27 cellular contexts compared by ENCODE assay signal in genomic region chr16:88403794-88404581, GRCh38. TPM values are rescaled to one million over a fixed set of nuclear protein-coding genes. Genes with fewer than 3 reads are reported as not detected.
A peak's percentile ranks its signal among the peaks of the same experiment; 100 is the strongest.
DNase-seq lines count a peak whose midpoint lies in the region; ATAC-seq, FAIRE-seq and TF ChIP-seq lines count a peak whose summit lies in the region.
"Had no signal": no experiment of that assay in that cellular context is flagged by ENCODE, and none has a peak within 500 bp of the region (broad histone marks: within the 10 kb centered on the region; RNA-seq: fewer than 3 reads in every experiment).

No MANE protein-coding gene starts in this region.

- no peak overlapping the region for H2BK15ac ChIP-seq in H9 (ENCODE audit: low read depth, low read length)

- no peaks in the 10 kb centered on the region; a peak in 2 of 5 replicates for H3K9me3 Mint-ChIP-seq in H9
- H3K9me3 Mint-ChIP-seq in stimulated activated effector memory CD8-positive, alpha-beta T cell treated with anti-CD3 and anti-CD28 coated beads, Interleukin-12 subunit alpha, Interleukin-12 subunit beta, amount 100 ng/mL, for 72 hours, result no peaks in the 10 kb centered on the region
- H3K9me3 Mint-ChIP-seq: endodermal cell had no signal

- peak overlapping the region in 2 of 3 experiments; percentile 2 to 22; a peak in 2 of 7 replicates for H3K27ac Mint-ChIP-seq in H9
- H3K27ac Mint-ChIP-seq in stimulated activated effector memory CD8-positive, alpha-beta T cell treated with anti-CD3 and anti-CD28 coated beads, Interleukin-12 subunit alpha, Interleukin-12 subunit beta, amount 100 ng/mL, for 72 hours, result no peak overlapping the region
- H3K27ac Mint-ChIP-seq: activated naive CD4-positive, alpha-beta T cell treated with anti-CD3 and anti-CD28 coated beads, Interleukin-2, amount 10 ng/mL, durations not matched to agents 7 days and 5 days; endodermal cell had no signal

- no peaks in the 10 kb centered on the region for H4K20me1 ChIP-seq in BLaER1
- no peaks in the 10 kb centered on the region for H4K20me1 ChIP-seq in H9 (ENCODE audit: control insufficient read depth, insufficient read depth, insufficient read length)

- H3K36me3 ChIP-seq in BLaER1 (no peaks in the 10 kb centered on the region), tibial artery (no peaks in the 10 kb centered on the region)
- H3K36me3 ChIP-seq: upper lobe of left lung had no signal

- TF ChIP-seq CTCF in H9 (conservative IDR thresholded peaks at IDR 0.05) (peak; percentile 22; the same call in 1 of the 3 replicates), tibial artery (IDR thresholded peaks at IDR 0.05) (no peak)

- ATAC-seq in stimulated activated effector memory CD8-positive, alpha-beta T cell treated with anti-CD3 and anti-CD28 coated beads, Interleukin-12 subunit alpha, Interleukin-12 subunit beta, amount 100 ng/mL, for 72 hours, result no peak

- no CpG with 5 or more reads among the region's 22 CpGs for WGBS in H9 (ENCODE audit: extremely low coverage, insufficient read length, low lambda C conversion rate)

- no peak overlapping the region for H2BK120ac ChIP-seq in H9 (ENCODE audit: low read depth, low read length, poor library complexity, severe bottlenecking)

- H3K23me2 ChIP-seq in H9 (ENCODE audit: insufficient read length, low read depth, low read length, poor library complexity, severe bottlenecking), result no peaks in the 10 kb centered on the region

- no peaks in the 10 kb centered on the region for H3K9me3 ChIP-seq in BLaER1
- no peaks in the 10 kb centered on the region for H3K9me3 ChIP-seq in H9 (ENCODE audit: control insufficient read depth, low read depth, low read length)
- H3K9me3 ChIP-seq in tibial artery, result no peaks in the 10 kb centered on the region
- H3K9me3 ChIP-seq: Caco-2, SK-N-SH, upper lobe of left lung had no signal

- H2AFZ ChIP-seq in H9 (ENCODE audit: low read length), result no peak overlapping the region

- H3K4me1 Mint-ChIP-seq in H9, result peaks cover 0 to 4% of the 10 kb centered on the region in 2 experiments; a peak in 2 of 4 replicates
- H3K4me1 Mint-ChIP-seq in stimulated activated effector memory CD8-positive, alpha-beta T cell treated with anti-CD3 and anti-CD28 coated beads, Interleukin-12 subunit alpha, Interleukin-12 subunit beta, amount 100 ng/mL, for 72 hours, result peaks cover 16% of the 10 kb centered on the region
- H3K4me1 Mint-ChIP-seq: endodermal cell had no signal

- H3K4me3 Mint-ChIP-seq in H9, result no peak overlapping the region
- H3K4me3 Mint-ChIP-seq in stimulated activated effector memory CD8-positive, alpha-beta T cell treated with anti-CD3 and anti-CD28 coated beads, Interleukin-12 subunit alpha, Interleukin-12 subunit beta, amount 100 ng/mL, for 72 hours, result no peak overlapping the region
- H3K4me3 Mint-ChIP-seq: activated naive CD4-positive, alpha-beta T cell treated with anti-CD3 and anti-CD28 coated beads, Interleukin-2, amount 10 ng/mL, durations not matched to agents 7 days and 5 days; endodermal cell had no signal

- DNase-seq in H9 (no peak), amniotic epithelial cell (ENCODE audit: low read depth) (peak; percentile 23), kidney tubule cell (ENCODE audit: low spot score) (peak; percentile 73), GM12891 (ENCODE audit: insufficient read length, low spot score) (no peak), tibial artery (no peak), CD1c-positive myeloid dendritic cell (ENCODE audit: extremely low spot score) (no peak)
- DNase-seq in stimulated activated effector memory CD8-positive, alpha-beta T cell treated with anti-CD3 and anti-CD28 coated beads, Interleukin-12 subunit alpha, Interleukin-12 subunit beta, amount 100 ng/mL, for 72 hours (ENCODE audit: low spot score in 2 of 2), result no peak
- DNase-seq: activated CD4-positive, alpha-beta T cell treated with anti-CD3 and anti-CD28 coated beads for 48 hours; activated naive CD4-positive, alpha-beta T cell treated with anti-CD3 and anti-CD28 coated beads, Interleukin-2, amount 10 ng/mL, durations not matched to agents 7 days and 5 days; activated T-cell treated with anti-CD3 and anti-CD28 coated beads, Interleukin-2, amount 50 U/mL, for 48 hours; amygdala; Caco-2; caudate nucleus; endodermal cell; kidney; NCI-H146; NCI-H524; nucleus accumbens; RPMI8226; SK-N-SH; stimulated activated CD4-positive, alpha-beta T cell treated with anti-CD3 and anti-CD28 coated beads, Interleukin-1b, Interleukin-23, amount 100 ng/mL, for 48 hours; T-helper 2 cell had no signal

- H3K36me3 Mint-ChIP-seq in H9 (ENCODE audit: insufficient read depth in 1 of 3, low read depth in 3 of 3), result no peaks in the 10 kb centered on the region; a peak in 1 of 7 replicates
- no peaks in the 10 kb centered on the region for H3K36me3 Mint-ChIP-seq in stimulated activated effector memory CD8-positive, alpha-beta T cell treated with anti-CD3 and anti-CD28 coated beads, Interleukin-12 subunit alpha, Interleukin-12 subunit beta, amount 100 ng/mL, for 72 hours
- H3K36me3 Mint-ChIP-seq: activated naive CD4-positive, alpha-beta T cell treated with anti-CD3 and anti-CD28 coated beads, Interleukin-2, amount 10 ng/mL, durations not matched to agents 7 days and 5 days had no signal

- no peak overlapping the region for H3K18ac ChIP-seq in H9 (ENCODE audit: insufficient read length, low read depth, low read length)

- H3K4me1 ChIP-seq in BLaER1 (peaks cover 70% of the 10 kb centered on the region), H9 (ENCODE audit: insufficient read depth, low read length) (no peaks in the 10 kb centered on the region), tibial artery (peaks cover 0 to 17% (median 13%) of the 10 kb centered on the region in 4 donors)
- H3K4me1 ChIP-seq: Caco-2 had no signal

- H3K14ac ChIP-seq in H9 (ENCODE audit: insufficient read depth, low read length), result no peak overlapping the region; the same call in 1 of the 2 replicates

- H3K27ac ChIP-seq in BLaER1 (no peak overlapping the region), H9 (ENCODE audit: insufficient read length, low read depth, low read length) (no peak overlapping the region), tibial artery (no peak overlapping the region)
- H3K27ac ChIP-seq: skin epidermis, upper lobe of left lung had no signal

- no peak overlapping the region for H2BK20ac ChIP-seq in H9 (ENCODE audit: low read depth, low read length, poor library complexity, severe bottlenecking)

- no peak overlapping the region for H2AK5ac ChIP-seq in H9 (ENCODE audit: insufficient read length, low read length)

- intact Hi-C loops in tibial artery (cut with DNase I; ENCODE audit: low total_unique reads), result no loop called here

- H4K91ac ChIP-seq in H9 (ENCODE audit: insufficient read length, low read depth, low read length), result no peak overlapping the region

- FAIRE-seq in GM12891 (lab: Jason Lieb, UNC), result no peak
- FAIRE-seq: GM19239, kidney had no signal

- H3K23ac ChIP-seq in H9 (ENCODE audit: insufficient read length, low read depth, low read length), result no peak overlapping the region

- TF ChIP-seq POLR2A in GM12891 (IDR thresholded peaks at IDR 0.05; ENCODE audit: low read depth, low read length), result no peak

- H3K4me2 ChIP-seq in BLaER1, result peak overlapping the region; percentile 77
- H3K4me2 ChIP-seq in H9 (ENCODE audit: insufficient read depth, insufficient read length, low read length), result no peak overlapping the region
- H3K4me2 ChIP-seq: SK-N-SH had no signal

- no peak overlapping the region for H2BK5ac ChIP-seq in H9 (ENCODE audit: insufficient read length, low read length)

- H3K9ac ChIP-seq in BLaER1, result no peak overlapping the region
- no peak overlapping the region for H3K9ac ChIP-seq in H9 (ENCODE audit: extremely low read depth, insufficient read length, low read length)
- H3K9ac ChIP-seq: SK-N-SH had no signal

- H4K8ac ChIP-seq in H9 (replicated peaks; ENCODE audit: insufficient read length, low read depth, low read length), result no peak overlapping the region

- no peak overlapping the region for H2BK12ac ChIP-seq in H9 (ENCODE audit: insufficient read length, low read depth, low read length)

- H3K79me2 ChIP-seq in H9 (ENCODE audit: insufficient read depth, low read length), result no peaks in the 10 kb centered on the region

- no peak overlapping the region for H3K4ac ChIP-seq in H9 (ENCODE audit: low read depth, low read length)

- no peaks in the 10 kb centered on the region for H3K79me1 ChIP-seq in H9 (ENCODE audit: insufficient read depth, low read depth, low read length, poor library complexity, severe bottlenecking)

- no peak overlapping the region for H4K5ac ChIP-seq in H9 (ENCODE audit: insufficient read length, low read depth, low read length)

- H3K27me3 ChIP-seq in BLaER1, result no peaks in the 10 kb centered on the region
- no peaks in the 10 kb centered on the region for H3K27me3 ChIP-seq in H9 (ENCODE audit: insufficient read depth, low read length)
- no peaks in the 10 kb centered on the region for H3K27me3 ChIP-seq in tibial artery
- H3K27me3 ChIP-seq: upper lobe of left lung had no signal

- no peaks in the 10 kb centered on the region; the same call in 1 of the 2 replicates for H3K27me3 Mint-ChIP-seq in H9 (ENCODE audit: low read depth)
- H3K27me3 Mint-ChIP-seq: activated naive CD4-positive, alpha-beta T cell treated with anti-CD3 and anti-CD28 coated beads, Interleukin-2, amount 10 ng/mL, durations not matched to agents 7 days and 5 days had no signal

- H3K4me3 ChIP-seq in BLaER1 (no peak overlapping the region), tibial artery (no peak overlapping the region)
- H3K4me3 ChIP-seq: lung, skin epidermis, upper lobe of left lung had no signal

- H3T11ph ChIP-seq in H9 (ENCODE audit: low read length), result no peak overlapping the region

- H3K56ac ChIP-seq in H9 (ENCODE audit: insufficient read length, low read depth, low read length), result no peak overlapping the region

TF ChIP-seq in GM12891, 5 proteins besides CTCF, POLR2A, EP300 and RAD21:
- no peak for TF ChIP-seq SPI1 (IDR thresholded peaks at IDR 0.05; ENCODE audit: low read depth, low read length)
- TF ChIP-seq POLR2AphosphoS5 (IDR thresholded peaks at IDR 0.05; ENCODE audit: low read depth, low read length), result no peak
- TF ChIP-seq TAF1 (IDR thresholded peaks at IDR 0.05; ENCODE audit: low read depth, low read length), result no peak
- TF ChIP-seq PAX5 (IDR thresholded peaks at IDR 0.05; ENCODE audit: insufficient read depth, low read length, severe bottlenecking), result no peak

RNA-seq across cellular contexts. Expression of gene ZNF469, which starts 21.2 kb away (rescaled TPM):
- total RNA-seq in H9 (2021), result 4.4 TPM in 2 replicates
- polyA plus RNA-seq in GM12891 (2012; ENCODE audit: low read depth, missing spikeins), result 0.26 TPM

RNA-seq across cellular contexts. Expression of gene ZFPM1, which starts 49.1 kb away (rescaled TPM):
- total RNA-seq in H9 (2021), result 3.6 and 4.7 TPM in 2 replicates
- 0.87 TPM for polyA plus RNA-seq in GM12891 (2012; ENCODE audit: low read depth, missing spikeins)

Comparison
In these comparisons a context has a peak if more than half of its experiments do, and no peak if none do; other contexts are left out.
1. DNase-seq: peak in amniotic epithelial cell (single experiment) and kidney tubule cell (single experiment); none in H9 (single experiment), GM12891 (single experiment), tibial artery (0 of 2), CD1c-positive myeloid dendritic cell (single experiment) and stimulated activated effector memory CD8-positive, alpha-beta T cell treated with anti-CD3 and anti-CD28 coated beads, Interleukin-12 subunit alpha, Interleukin-12 subunit beta, amount 100 ng/mL, for 72 hours (0 of 2).